25 cellular contexts compared by ENCODE assay signal in genomic region chr20:16553161-16553560, GRCh38.
"Had no signal": no experiment of that assay in that cellular context is flagged by ENCODE, and none has a peak within 500 bp of the region (broad histone marks: within the 10 kb centered on the region; RNA-seq: fewer than 3 reads in every experiment).

No MANE protein-coding gene starts in this region.

- H3K4me1 Mint-ChIP-seq: activated CD4-positive, alpha-beta T cell treated with anti-CD3 and anti-CD28 coated beads, Interleukin-2, amount 10 ng/mL, durations not matched to agents 7 days and 5 days; activated naive CD8-positive, alpha-beta T cell treated with anti-CD3 and anti-CD28 coated beads, Interleukin-2, amount 50 U/mL, for 24 hours had no signal

- DNase-seq: activated CD4-positive, alpha-beta memory T cell treated with anti-CD3 and anti-CD28 coated beads for 36 hours; activated CD4-positive, alpha-beta T cell treated with anti-CD3 and anti-CD28 coated beads, Interleukin-2, amount 10 ng/mL, durations not matched to agents 7 days and 5 days; activated CD4-positive, CD25-positive, alpha-beta regulatory T cell; activated CD8-positive, alpha-beta memory T cell treated with anti-CD3 and anti-CD28 coated beads for 24 hours; activated effector memory CD4-positive, alpha-beta T cell treated with anti-CD3 and anti-CD28 coated beads, Interleukin-2, amount 50 U/mL, for 16 hours; activated naive CD4-positive, alpha-beta T cell treated with Interleukin-2 at 50 U/mL for 16 hours; activated naive CD8-positive, alpha-beta T cell treated with anti-CD3 and anti-CD28 coated beads, Interleukin-2, amount 50 U/mL, for 24 hours; activated T-cell treated with anti-CD3 and anti-CD28 coated beads, Interleukin-2, amount 50 U/mL, for 4 hours; amniotic stem cell; body of pancreas; NCI-H1092; NCI-H1417 treated with DMSO at 0.1 percent for 48 hours; NCI-H1694; NCI-H2107; NCI-H2171 treated with DMSO at 0.1 percent for 48 hours; NCI-H226; NCI-H526 treated with DMSO at 0.1 percent for 48 hours; NCI-H82; OCI-M1; Peyer's patch; SHP77; T-cell; T-helper 2 cell; T1000 had no signal

- ATAC-seq: activated naive CD4-positive, alpha-beta T cell treated with anti-CD3 and anti-CD28 coated beads, Interleukin-2, amount 50 U/mL, for 72 hours; activated naive CD8-positive, alpha-beta T cell treated with anti-CD3 and anti-CD28 coated beads, Interleukin-2, amount 50 U/mL, for 24 hours; activated T-cell treated with anti-CD3 and anti-CD28 coated beads, Interleukin-2, amount 50 U/mL, for 4 hours; body of pancreas; T-cell had no signal

- H3K27me3 Mint-ChIP-seq: activated CD4-positive, alpha-beta memory T cell treated with anti-CD3 and anti-CD28 coated beads for 36 hours; activated CD4-positive, alpha-beta T cell treated with anti-CD3 and anti-CD28 coated beads, Interleukin-2, amount 10 ng/mL, durations not matched to agents 7 days and 5 days; activated naive CD8-positive, alpha-beta T cell treated with anti-CD3 and anti-CD28 coated beads, Interleukin-2, amount 50 U/mL, for 24 hours; T-cell had no signal

- H3K4me3 Mint-ChIP-seq: activated CD4-positive, alpha-beta memory T cell treated with anti-CD3 and anti-CD28 coated beads for 36 hours; activated CD4-positive, alpha-beta T cell treated with anti-CD3 and anti-CD28 coated beads, Interleukin-2, amount 10 ng/mL, durations not matched to agents 7 days and 5 days; activated naive CD8-positive, alpha-beta T cell treated with anti-CD3 and anti-CD28 coated beads, Interleukin-2, amount 50 U/mL, for 24 hours; activated T-cell treated with anti-CD3 and anti-CD28 coated beads, Interleukin-2, amount 50 U/mL, for 4 hours; T-cell had no signal

- H3K27ac Mint-ChIP-seq: activated CD4-positive, alpha-beta memory T cell treated with anti-CD3 and anti-CD28 coated beads for 36 hours; activated CD4-positive, alpha-beta T cell treated with anti-CD3 and anti-CD28 coated beads, Interleukin-2, amount 10 ng/mL, durations not matched to agents 7 days and 5 days; activated naive CD8-positive, alpha-beta T cell treated with anti-CD3 and anti-CD28 coated beads, Interleukin-2, amount 50 U/mL, for 24 hours; T-cell had no signal

- H3K9me3 Mint-ChIP-seq: activated T-cell treated with anti-CD3 and anti-CD28 coated beads, Interleukin-2, amount 50 U/mL, for 4 hours; T-cell had no signal
